In genomic region chr10:17835688-17836087, GRCh38 we compare ENCODE assay signal across 13 cellular contexts. TPM values are rescaled to one million over a fixed set of nuclear protein-coding genes. Genes with fewer than 3 reads are reported as not detected.
DNase-seq lines count a peak whose midpoint lies in the region; ATAC-seq and TF ChIP-seq lines count a peak whose summit lies in the region.
"Had no signal": no experiment of that assay in that cellular context is flagged by ENCODE, and none has a peak within 500 bp of the region (broad histone marks: within the 10 kb centered on the region; RNA-seq: fewer than 3 reads in every experiment).

No MANE protein-coding gene starts in this region.

- H3K4ac ChIP-seq in IMR-90 (ENCODE audit: low read depth, low read length) = no peak overlapping the region; the same call in 1 of the 2 replicates

- TF ChIP-seq CTCF in IMR-90 (conservative IDR thresholded peaks at IDR 0.05; ENCODE audit: low read depth, low read length) = no peak
- TF ChIP-seq CTCF in brain microvascular endothelial cell (IDR thresholded peaks at IDR 0.05; ENCODE audit: low read depth, low read length, missing control alignments) = no peak
- no peak for TF ChIP-seq CTCF in lower leg skin (IDR thresholded peaks at IDR 0.05)
- no peak for TF ChIP-seq CTCF in GM20000 (IDR thresholded peaks at IDR 0.05; ENCODE audit: extremely low read depth, missing control alignments)

- H2BK5ac ChIP-seq in IMR-90 (ENCODE audit: low read depth, low read length, poor library complexity, severe bottlenecking) = no peak overlapping the region

- no peak overlapping the region for H3K56ac ChIP-seq in IMR-90 (ENCODE audit: extremely low read depth, insufficient read depth, low read length)

- H3K27ac ChIP-seq in IMR-90 (ENCODE audit: insufficient read depth, low read length) (no peak overlapping the region), brain microvascular endothelial cell (peak overlapping the region; percentile 34)
- H3K27ac ChIP-seq: thoracic aorta had no signal

- H3K36me3 Mint-ChIP-seq in activated naive CD8-positive, alpha-beta T cell treated with anti-CD3 and anti-CD28 coated beads, Interleukin-2, amount 50 U/mL, for 24 hours (ENCODE audit: low read depth) = no peaks in the 10 kb centered on the region

- no CpG with 5 or more reads among the region's 1 CpG for WGBS in IMR-90 (ENCODE audit: extremely low coverage in 2 of 2, insufficient read length in 1 of 2), 2 experiments
- WGBS in lower leg skin, 2 donors = 22 to 24% methylated on average over 1 of the region's 1 CpG

- H3K23ac ChIP-seq in IMR-90 (ENCODE audit: low read depth, low read length) = no peak overlapping the region

- H2BK120ac ChIP-seq in IMR-90 (ENCODE audit: low read depth, low read length) = no peak overlapping the region

- H4K91ac ChIP-seq in IMR-90 (ENCODE audit: insufficient read depth, low read depth, low read length) = no peak overlapping the region

- peak overlapping the region in 1 of 2 experiments; percentile 29; a peak in 2 of 4 replicates for H4K8ac ChIP-seq in IMR-90 (ENCODE audit: low read depth in 2 of 2, low read length in 2 of 2)

- H3K4me1 Mint-ChIP-seq in activated naive CD8-positive, alpha-beta T cell treated with anti-CD3 and anti-CD28 coated beads, Interleukin-2, amount 50 U/mL, for 24 hours = peaks cover 6% of the 10 kb centered on the region

- ATAC-seq in IMR-90 (ENCODE audit: low read depth) = peak; percentile 87
- no peak for ATAC-seq in activated naive CD8-positive, alpha-beta T cell treated with anti-CD3 and anti-CD28 coated beads, Interleukin-2, amount 50 U/mL, for 24 hours

- H3K36me3 ChIP-seq in IMR-90 (ENCODE audit: control insufficient read depth, insufficient read depth, low read length) (no peaks in the 10 kb centered on the region), brain microvascular endothelial cell (replicated peaks) (no peaks in the 10 kb centered on the region)
- H3K36me3 ChIP-seq: thoracic aorta had no signal

- H3K4me3 ChIP-seq in IMR-90 (ENCODE audit: insufficient read depth, low read depth, low read length) (no peak overlapping the region), brain microvascular endothelial cell (ENCODE audit: low read depth, low read length) (no peak overlapping the region), lower leg skin (ENCODE audit: low read depth, poor library complexity, severe bottlenecking) (no peak overlapping the region)
- H3K4me3 ChIP-seq: thoracic aorta had no signal

- TF ChIP-seq POLR2A in IMR-90 (IDR thresholded peaks at IDR 0.05; ENCODE audit: low read depth, low read length) (no peak), lower leg skin (IDR thresholded peaks at IDR 0.05) (no peak)

- POLR2A ChIA-PET in IMR-90 (lab: Charles Lee; ENCODE audit: unreplicated experiment) = no interaction called here

- dilution Hi-C loops in IMR-90 (cut with HindIII; ENCODE audit: low sequenced_read_pairs, unreplicated experiment) = no loop called here

- intact Hi-C loops in IMR-90 (cut with micrococcal nuclease) = no loop called here
- intact Hi-C loops in lower leg skin (cut with DNase I; ENCODE audit: low total_unique reads) = no loop called here

- H2BK15ac ChIP-seq in IMR-90 (ENCODE audit: low read depth, low read length) = peak overlapping the region; percentile 40; the same call in 1 of the 3 replicates

- no peaks in the 10 kb centered on the region for H3K9me3 ChIP-seq in IMR-90 (ENCODE audit: control insufficient read depth, insufficient read depth, low read length)
- H3K9me3 ChIP-seq: thoracic aorta had no signal

- H2AK9ac ChIP-seq in IMR-90 (replicated peaks; ENCODE audit: low read depth, low read length, poor library complexity) = peak overlapping the region; percentile 18

- H3K9me3 Mint-ChIP-seq in activated naive CD8-positive, alpha-beta T cell treated with anti-CD3 and anti-CD28 coated beads, Interleukin-2, amount 50 U/mL, for 24 hours = no peaks in the 10 kb centered on the region

- no peak overlapping the region for H3K18ac ChIP-seq in IMR-90 (ENCODE audit: low read depth, low read length)

- no peaks in the 10 kb centered on the region for H4K20me1 ChIP-seq in IMR-90 (ENCODE audit: insufficient read depth, low read length)

- H3K4me2 ChIP-seq in IMR-90 (ENCODE audit: low read depth, low read length) = peak overlapping the region; percentile 0

- H3K14ac ChIP-seq in IMR-90 (replicated peaks; ENCODE audit: low read depth, low read length) = no peak overlapping the region

- peaks cover 12% of the 10 kb centered on the region for H3K27me3 Mint-ChIP-seq in activated naive CD8-positive, alpha-beta T cell treated with anti-CD3 and anti-CD28 coated beads, Interleukin-2, amount 50 U/mL, for 24 hours

- TF ChIP-seq RAD21 in IMR-90 (IDR thresholded peaks at IDR 0.05; ENCODE audit: low read length) = no peak

- H3K27me3 ChIP-seq in IMR-90 (ENCODE audit: control insufficient read depth, insufficient read depth, low read length) (no peaks in the 10 kb centered on the region), brain microvascular endothelial cell (replicated peaks) (no peaks in the 10 kb centered on the region)

- DNase-seq in AG20443 (ENCODE audit: low spot score) (peak; percentile 89), IMR-90 (peak; percentile 91), brain microvascular endothelial cell (peak; percentile 88), kidney glomerular epithelial cell (lab: John Stamatoyannopoulos, UW) (peak; percentile 93), lower leg skin (ENCODE audit: low spot score in 2 of 2) (no peak), NCI-H2029 treated with DMSO at 0.1 percent for 48 hours (lab: John Stamatoyannopoulos, UW) (no peak), GM20000 (ENCODE audit: low spot score) (no peak)
- DNase-seq in activated naive CD8-positive, alpha-beta T cell treated with anti-CD3 and anti-CD28 coated beads, Interleukin-2, amount 50 U/mL, for 24 hours = no peak
- DNase-seq: aorta, DMS153, glutamatergic neuron, H7 had no signal

- peaks cover 6% of the 10 kb centered on the region for H3K4me1 ChIP-seq in IMR-90 (ENCODE audit: control insufficient read depth, insufficient read depth, low read length)

- H3K27ac Mint-ChIP-seq in activated naive CD8-positive, alpha-beta T cell treated with anti-CD3 and anti-CD28 coated beads, Interleukin-2, amount 50 U/mL, for 24 hours = no peak overlapping the region

- no TSS peak for BruUV-seq in IMR-90 (replicated peaks; lab: Mats Ljungman, UMichigan)

- 0 out of 2 replicates have a peak, but pooled peaks cover 6% of the 10 kb centered on the region for H3K9me1 ChIP-seq in IMR-90 (ENCODE audit: insufficient read depth, low read length)

- H4K5ac ChIP-seq in IMR-90 (ENCODE audit: low read depth, low read length) = no peak overlapping the region

- peak overlapping the region; percentile 42 for H2BK20ac ChIP-seq in IMR-90 (ENCODE audit: low read depth, low read length)

- H3K9ac ChIP-seq in IMR-90 (ENCODE audit: low read depth, low read length) = no peak overlapping the region

- in situ Hi-C loops in IMR-90 (cut with MboI; ENCODE audit: low sequenced_read_pairs) = no loop called here
- in situ Hi-C loops in brain microvascular endothelial cell (cut with HindIII; ENCODE audit: low pct_ligation_motif_present, low sequenced_read_pairs) = no loop called here

- H3K4me3 Mint-ChIP-seq in activated naive CD8-positive, alpha-beta T cell treated with anti-CD3 and anti-CD28 coated beads, Interleukin-2, amount 50 U/mL, for 24 hours = no peak overlapping the region

- CTCF ChIA-PET in IMR-90 (lab: Yijun Ruan, JAX) = no interaction called here

- H3K79me1 ChIP-seq in IMR-90 (ENCODE audit: low read depth in 1 of 2, low read length in 2 of 2) = no peaks in the 10 kb centered on the region

- H2AFZ ChIP-seq in IMR-90 (replicated peaks; ENCODE audit: low read length, poor library complexity) = no peak overlapping the region

- H2AK5ac ChIP-seq in IMR-90 (ENCODE audit: low read depth, low read length) = peak overlapping the region; percentile 7; the same call in 1 of the 2 replicates

TF ChIP-seq in IMR-90, 13 proteins besides CTCF, POLR2A, EP300 and RAD21:
- TF ChIP-seq ELK1 (IDR thresholded peaks at IDR 0.05; ENCODE audit: borderline replicate concordance, low read depth, low read length) = no peak
- TF ChIP-seq MXI1 (IDR thresholded peaks at IDR 0.05; ENCODE audit: borderline replicate concordance, low read depth, low read length) = no peak
- TF ChIP-seq MAZ (IDR thresholded peaks at IDR 0.05; ENCODE audit: borderline replicate concordance, low read depth, low read length) = no peak
- peak; percentile 28; the same call in 1 of the 2 replicates for TF ChIP-seq MAFK (IDR thresholded peaks at IDR 0.05; ENCODE audit: low read depth, low read length)
- TF ChIP-seq RCOR1 (IDR thresholded peaks at IDR 0.05; ENCODE audit: insufficient replicate concordance, low read length) = no peak
- no peak for TF ChIP-seq RFX5 (IDR thresholded peaks at IDR 0.05; ENCODE audit: low read depth, low read length)
- TF ChIP-seq FOS (IDR thresholded peaks at IDR 0.05; ENCODE audit: low read depth, low read length) = peak; percentile 43; the same call in 1 of the 2 replicates

RNA-seq across cellular contexts. Expression of gene MRC1, which starts 26.5 kb away (rescaled TPM):
- total RNA-seq in IMR-90 (2012; rRNA removed) (not detected in 2 replicates), lower leg skin (10 to 100 TPM in 1 of 4 donors, 1 to 10 TPM in 3; 4.9 to 19.2 (median 8.6) TPM)
- not detected in 2 replicates for polyA plus RNA-seq in IMR-90 (2012; rRNA removed)
- polyA plus RNA-seq in IMR-90 (2012; cell fraction: cytosol; rRNA removed) = not detected in 2 replicates
- polyA plus RNA-seq in IMR-90 (2012; cell fraction: nucleus; rRNA removed; ENCODE audit: low replicate concordance) = not detected in 2 replicates

Comparison
In these comparisons a context has a peak if more than half of its experiments do, and no peak if none do; other contexts are left out.
1. DNase-seq: peak in AG20443 (single experiment), IMR-90 (single experiment), brain microvascular endothelial cell (single experiment) and kidney glomerular epithelial cell (single experiment); none in lower leg skin (0 of 2), NCI-H2029 treated with DMSO at 0.1 percent for 48 hours (single experiment), GM20000 (single experiment) and activated naive CD8-positive, alpha-beta T cell treated with anti-CD3 and anti-CD28 coated beads, Interleukin-2, amount 50 U/mL, for 24 hours (single experiment).